ENCODE assay signal across 16 cellular contexts in the genomic region with DNA sequence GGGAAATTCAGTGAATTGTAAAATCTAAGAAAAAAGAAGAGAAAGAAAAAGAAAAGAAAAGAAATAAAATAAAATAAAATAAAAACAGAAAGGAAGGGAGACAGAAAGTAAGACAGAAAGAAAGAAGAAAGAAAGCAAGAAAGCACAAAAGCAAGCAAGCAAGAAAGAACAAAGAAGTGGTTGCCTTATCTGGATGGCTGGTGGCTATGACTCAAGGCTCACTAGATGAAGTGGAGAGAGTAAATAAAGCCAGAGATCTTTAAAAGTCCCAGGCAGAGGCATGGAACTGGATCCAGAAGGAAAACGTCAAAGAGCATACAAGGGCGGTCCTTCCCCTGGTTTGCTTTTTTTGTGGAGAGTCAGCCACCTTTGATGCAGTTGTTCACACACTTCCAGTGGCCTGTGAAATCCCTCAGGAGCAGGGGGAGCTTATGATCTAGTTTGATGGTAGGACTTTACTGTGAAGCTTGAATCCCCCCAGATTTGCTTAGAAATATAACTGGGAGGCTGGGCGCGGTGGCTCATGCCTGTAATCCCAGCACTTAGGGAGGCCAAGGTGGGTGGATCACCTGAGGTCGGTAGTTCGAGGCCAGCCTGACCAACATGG.
DNase-seq lines count a peak whose midpoint lies in the region; ATAC-seq, FAIRE-seq and TF ChIP-seq lines count a peak whose summit lies in the region.
"Had no signal": no experiment of that assay in that cellular context is flagged by ENCODE, and none has a peak within 500 bp of the region (broad histone marks: within the 10 kb centered on the region; RNA-seq: fewer than 3 reads in every experiment).

No MANE protein-coding gene starts in this region.

- no peak overlapping the region for H3K27ac Mint-ChIP-seq in activated naive CD4-positive, alpha-beta T cell treated with anti-CD3 and anti-CD28 coated beads, Interleukin-2, amount 50 U/mL, for 72 hours
- H3K27ac Mint-ChIP-seq: T-helper 2 cell treated with Interferon-gamma antibody and Interleukin-4, amounts not matched to agents 5 μg/mL and 100 μg/mL, for 36 hours had no signal

- H3K9me3 ChIP-seq in HepG2 (ENCODE audit: low read length): no peaks in the 10 kb centered on the region
- no peaks in the 10 kb centered on the region for H3K9me3 ChIP-seq in right lobe of liver
- H3K9me3 ChIP-seq in keratinocyte (ENCODE audit: control insufficient read depth, low read depth, low read length): no peaks in the 10 kb centered on the region
- H3K9me3 ChIP-seq: gastrocnemius medialis had no signal

- POLR2A ChIA-PET in HepG2 (lab: Yijun Ruan, JAX): interaction anchor here (1.4 to 2.4 kb wide), 2 partner anchors 47 to 66 kb away, joined by 3 to 9 read pairs; no protein-coding TSS in a partner anchor

- H3K27ac ChIP-seq in HepG2 (ENCODE audit: extremely low read length, insufficient read depth, low read length) (peak overlapping the region; percentile 9), right lobe of liver (no peak overlapping the region), keratinocyte (ENCODE audit: control insufficient read depth, insufficient read depth, low read length) (no peak overlapping the region)
- H3K27ac ChIP-seq: gastrocnemius medialis had no signal

- H3K79me2 ChIP-seq in HepG2 (ENCODE audit: insufficient read depth, low read length): no peaks in the 10 kb centered on the region
- H3K79me2 ChIP-seq in keratinocyte (ENCODE audit: control insufficient read depth, insufficient read depth, low read length): no peaks in the 10 kb centered on the region

- no peak for TF ChIP-seq CTCF in HepG2 (CRISPR knock-in tag; IDR thresholded peaks at IDR 0.05)
- TF ChIP-seq CTCF in right lobe of liver (IDR thresholded peaks at IDR 0.05): no peak
- no peak for TF ChIP-seq CTCF in keratinocyte (optimal IDR thresholded peaks at IDR 0.05 in 1 of 3, IDR thresholded peaks at IDR 0.05 in 1 of 3, conservative IDR thresholded peaks at IDR 0.05 in 1 of 3; ENCODE audit: extremely low read depth in 1 of 3, insufficient read depth in 2 of 3, low read length in 3 of 3)

- CTCF ChIA-PET in HepG2 (lab: Yijun Ruan, JAX; ENCODE audit: low intra/inter-chr PET ratio, low total read pairs): no interaction called here

- no peaks in the 10 kb centered on the region for H3K9me3 Mint-ChIP-seq in activated naive CD4-positive, alpha-beta T cell treated with anti-CD3 and anti-CD28 coated beads, Interleukin-2, amount 50 U/mL, for 72 hours
- H3K9me3 Mint-ChIP-seq: T-helper 2 cell treated with Interferon-gamma antibody and Interleukin-4, amounts not matched to agents 5 μg/mL and 100 μg/mL, for 36 hours had no signal

- H3K4me2 ChIP-seq in HepG2 (ENCODE audit: low read depth, low read length): no peak overlapping the region; the same call in 1 of the 2 replicates
- no peak overlapping the region for H3K4me2 ChIP-seq in keratinocyte (ENCODE audit: control insufficient read depth, extremely low read depth, insufficient read depth, low read depth, low read length)

- H3K27me3 ChIP-seq in HepG2 (ENCODE audit: control insufficient read depth in 1 of 2, insufficient read depth in 2 of 2, low read length in 2 of 2) (no peaks in the 10 kb centered on the region), right lobe of liver (no peaks in the 10 kb centered on the region), keratinocyte (ENCODE audit: control insufficient read depth, extremely low read depth, insufficient read depth, low read length) (no peaks in the 10 kb centered on the region)
- H3K27me3 ChIP-seq: gastrocnemius medialis had no signal

- ATAC-seq in HepG2 (peak; percentile 65), right lobe of liver (no peak), HG03280 (IDR thresholded peaks at IDR 0.05; ENCODE audit: unreplicated experiment) (no peak)
- ATAC-seq in activated naive CD4-positive, alpha-beta T cell treated with anti-CD3 and anti-CD28 coated beads, Interleukin-2, amount 50 U/mL, for 72 hours: no peak
- ATAC-seq: gastrocnemius medialis, left colon had no signal

- no TSS peak for BruUV-seq in HepG2 (replicated peaks; lab: Mats Ljungman, UMichigan)

- no peak overlapping the region for H3K9ac ChIP-seq in HepG2 (ENCODE audit: insufficient read depth, low read depth, low read length)
- H3K9ac ChIP-seq in keratinocyte (ENCODE audit: control insufficient read depth, extremely low read depth, insufficient read depth, low read length): no peak overlapping the region

- intact Hi-C loops in HepG2 (cut with micrococcal nuclease; ENCODE audit: unreplicated experiment) (no loop called here), right lobe of liver (cut with DNase I) (no loop called here)

- no peaks in the 10 kb centered on the region for H3K36me3 Mint-ChIP-seq in activated naive CD4-positive, alpha-beta T cell treated with anti-CD3 and anti-CD28 coated beads, Interleukin-2, amount 50 U/mL, for 72 hours

- TF ChIP-seq POLR2A in HepG2 (IDR thresholded peaks at IDR 0.05; ENCODE audit: insufficient read depth in 1 of 2, low read depth in 2 of 2, low read length in 2 of 2) (no peak), right lobe of liver (IDR thresholded peaks at IDR 0.05) (no peak)

- peak; percentile 85 for FAIRE-seq in HepG2 (lab: Jason Lieb, UNC)
- peak; percentile 99 for FAIRE-seq in keratinocyte (lab: Jason Lieb, UNC)

- TF ChIP-seq EP300 in HepG2 (IDR thresholded peaks at IDR 0.05; ENCODE audit: low read depth in 2 of 2, low read length in 2 of 2) (peak in 1 of 2 experiments; percentile 60; a peak in 1 of 4 replicates), HepG2 (CRISPR knock-in tag; IDR thresholded peaks at IDR 0.05; ENCODE audit: borderline replicate concordance) (no peak)

- peak; percentile 75 for DNase-seq in HepG2 (ENCODE audit: low spot score)
- no peak for DNase-seq in right lobe of liver
- peak; percentile 74 for DNase-seq in astrocyte of the hippocampus (ENCODE audit: low read depth, low spot score)
- no peak for DNase-seq in keratinocyte (ENCODE audit: low read depth, low spot score)
- no peak for DNase-seq in activated CD4-positive, CD25-positive, alpha-beta regulatory T cell treated with anti-CD3 and anti-CD28 coated beads, Interleukin-2, amount 50 U/mL, for 72 hours
- DNase-seq in SKM-1 treated with dmso at 0.1 percent for 144 hours (lab: John Stamatoyannopoulos, UW; ENCODE audit: unreplicated experiment): no peak
- no peak for DNase-seq in activated naive CD4-positive, alpha-beta T cell treated with anti-CD3 and anti-CD28 coated beads, Interleukin-2, amount 50 U/mL, for 72 hours (ENCODE audit: low spot score in 2 of 2)
- DNase-seq: activated CD4-positive, alpha-beta T cell treated with anti-CD3 and anti-CD28 coated beads, Interleukin-2, amount 50 U/mL, for 48 hours; activated gamma-delta T cell treated with Interleukin-2 at 50 U/mL for 16 hours; gastrocnemius medialis; Karpas-422; left colon; NCI-H2029; stimulated activated CD4-positive, alpha-beta T cell treated with anti-CD3 and anti-CD28 coated beads, Interleukin-12 subunit alpha, Interleukin-12 subunit beta, amount 100 ng/mL, for 4 hours had no signal

- H3K9me1 ChIP-seq in keratinocyte (ENCODE audit: control insufficient read depth, extremely low read depth, insufficient read depth, low read length): no peaks in the 10 kb centered on the region

- WGBS in HepG2 (ENCODE audit: low lambda C conversion rate): 74% methylated on average over 6 of the region's 6 CpGs
- 84% methylated on average over 6 of the region's 6 CpGs for WGBS in right lobe of liver (ENCODE audit: insufficient coverage, low coverage, low lambda C conversion rate, missing lambda C conversion rate)

- dilution Hi-C loops in keratinocyte (cut with MboI; ENCODE audit: extremely low pct_ligation_motif_present, low sequenced_read_pairs): no loop called here

- H4K20me1 ChIP-seq in HepG2 (ENCODE audit: insufficient read depth, low read length) (no peaks in the 10 kb centered on the region), keratinocyte (ENCODE audit: control insufficient read depth, extremely low read depth, insufficient read depth, low read length) (no peaks in the 10 kb centered on the region)

- H3K36me3 ChIP-seq in HepG2 (replicated peaks in 1 of 2; ENCODE audit: control insufficient read depth in 1 of 2, insufficient read depth in 2 of 2, low read length in 2 of 2): no peaks in the 10 kb centered on the region
- H3K36me3 ChIP-seq in right lobe of liver: no peaks in the 10 kb centered on the region
- H3K36me3 ChIP-seq in keratinocyte (ENCODE audit: control insufficient read depth in 2 of 2, extremely low read depth in 1 of 2, insufficient read depth in 2 of 2, low read length in 2 of 2): no peaks in the 10 kb centered on the region
- H3K36me3 ChIP-seq: gastrocnemius medialis had no signal

- no peak for TF ChIP-seq RAD21 in HepG2 (CRISPR knock-in tag; IDR thresholded peaks at IDR 0.05)

- in situ Hi-C loops in HepG2 (cut with HindIII; ENCODE audit: extremely low pct_ligation_motif_present, low pct_unique_long_range_greater_than_20kb): no loop called here

- H3K4me3 ChIP-seq in HepG2 (replicated peaks in 1 of 3; ENCODE audit: insufficient read depth in 1 of 3, low read depth in 2 of 3, low read length in 3 of 3): no peak overlapping the region
- no peak overlapping the region for H3K4me3 ChIP-seq in right lobe of liver
- H3K4me3 ChIP-seq in keratinocyte (ENCODE audit: control insufficient read depth in 2 of 3, extremely low read depth in 1 of 3, insufficient read depth in 2 of 3, low read depth in 1 of 3, low read length in 3 of 3): no peak overlapping the region
- H3K4me3 ChIP-seq: gastrocnemius medialis had no signal

- H3K4me1 ChIP-seq in HepG2 (ENCODE audit: insufficient read depth, low read length) (peaks cover 52% of the 10 kb centered on the region), right lobe of liver (no peaks in the 10 kb centered on the region), keratinocyte (ENCODE audit: control insufficient read depth, extremely low read depth, insufficient read depth, low read length) (no peaks in the 10 kb centered on the region)
- H3K4me1 ChIP-seq: gastrocnemius medialis had no signal

- H2AFZ ChIP-seq in HepG2 (ENCODE audit: low read length): no peak overlapping the region
- H2AFZ ChIP-seq in keratinocyte (ENCODE audit: control insufficient read depth, low read length): no peak overlapping the region

TF ChIP-seq in HepG2, 621 proteins besides CTCF, POLR2A, EP300 and RAD21 (continues in another document):
- TF ChIP-seq SOX13 (IDR thresholded peaks at IDR 0.05): no peak
- TF ChIP-seq SOX13 (CRISPR knock-in tag; conservative IDR thresholded peaks at IDR 0.05 in 1 of 2, IDR thresholded peaks at IDR 0.05 in 1 of 2): peak in 1 of 2 experiments; percentile 60; a peak in 2 of 4 replicates
- TF ChIP-seq ZNF557 (CRISPR knock-in tag; IDR thresholded peaks at IDR 0.05): no peak
- no peak for TF ChIP-seq MEF2D (CRISPR knock-in tag; IDR thresholded peaks at IDR 0.05)
- no peak for TF ChIP-seq SAP130 (CRISPR knock-in tag; IDR thresholded peaks at IDR 0.05; ENCODE audit: low read depth)
- no peak for TF ChIP-seq TBX2 (CRISPR knock-in tag; IDR thresholded peaks at IDR 0.05; ENCODE audit: borderline replicate concordance)
- no peak for TF ChIP-seq KLF9 (CRISPR knock-in tag; IDR thresholded peaks at IDR 0.05; ENCODE audit: low read depth)
- TF ChIP-seq NFYC (CRISPR knock-in tag; IDR thresholded peaks at IDR 0.05): no peak
- TF ChIP-seq FOXA3 (CRISPR knock-in tag; IDR thresholded peaks at IDR 0.05): peak; percentile 64
- peak; percentile 49 for TF ChIP-seq GATAD2A (CRISPR knock-in tag; IDR thresholded peaks at IDR 0.05)
- no peak for TF ChIP-seq MAF1 (CRISPR knock-in tag; IDR thresholded peaks at IDR 0.05; ENCODE audit: borderline replicate concordance)

Comparison
In these comparisons a context has a peak if more than half of its experiments do, and no peak if none do; other contexts are left out.
1. DNase-seq: peak in HepG2 (single experiment) and astrocyte of the hippocampus (single experiment); none in right lobe of liver (0 of 3), keratinocyte (single experiment), activated CD4-positive, CD25-positive, alpha-beta regulatory T cell treated with anti-CD3 and anti-CD28 coated beads, Interleukin-2, amount 50 U/mL, for 72 hours (single experiment), SKM-1 treated with dmso at 0.1 percent for 144 hours (single experiment) and activated naive CD4-positive, alpha-beta T cell treated with anti-CD3 and anti-CD28 coated beads, Interleukin-2, amount 50 U/mL, for 72 hours (0 of 2).